ENCODE assay signal across 1 cellular context in genomic region chr6:36594029-36594815, GRCh38.
TF ChIP-seq lines count a peak whose summit lies in the region.

TSS of gene SRSF3 (plus strand) at chr6:36594362. CDS start at chr6:36596763, 2,401 bp downstream.

TF ChIP-seq in HCT116, 20 proteins besides CTCF, POLR2A, EP300 and RAD21 (continued from another document):
- TF ChIP-seq EZH2phosphoT487 (IDR thresholded peaks at IDR 0.05; ENCODE audit: borderline replicate concordance) (no peak), ZNF274 (IDR thresholded peaks at IDR 0.05; ENCODE audit: low read depth, low read length) (no peak), EGR1 (IDR thresholded peaks at IDR 0.05; ENCODE audit: low read depth) (peak; percentile 68)
TF ChIP-seq in HCT116: peak in this region for 10.
